19 cellular contexts compared by ENCODE assay signal in the genomic region with DNA sequence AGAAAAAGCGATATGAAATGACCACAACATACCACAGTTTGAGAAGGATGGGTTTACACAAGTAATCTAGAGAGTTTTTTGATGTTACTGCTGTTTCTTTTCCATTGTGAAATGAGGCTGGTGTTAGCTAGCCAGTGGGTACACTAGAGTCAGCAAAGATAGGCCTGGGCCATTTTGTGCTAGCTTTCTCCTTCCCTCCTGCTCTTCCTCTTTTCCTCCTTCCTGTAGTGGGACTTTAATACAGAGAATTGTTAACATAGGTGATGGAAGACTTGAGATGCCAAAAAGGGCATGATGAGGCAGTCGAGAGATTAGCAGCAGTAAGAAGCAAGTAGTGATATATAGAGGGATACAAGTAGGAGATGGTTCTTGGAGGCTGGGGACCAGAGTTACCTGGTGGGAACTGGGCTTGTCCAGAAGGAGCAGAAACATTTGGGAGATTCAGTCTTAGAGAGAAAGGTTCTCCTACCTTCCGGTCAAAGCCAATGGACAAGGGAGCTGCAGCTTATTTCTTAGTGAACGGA. TPM values are rescaled to one million over a fixed set of nuclear protein-coding genes. Genes with fewer than 3 reads are reported as not detected.
A peak's percentile ranks its signal among the peaks of the same experiment; 100 is the strongest.
DNase-seq lines count a peak whose midpoint lies in the region; ATAC-seq and TF ChIP-seq lines count a peak whose summit lies in the region.
"Had no signal": no experiment of that assay in that cellular context is flagged by ENCODE, and none has a peak within 500 bp of the region (broad histone marks: within the 10 kb centered on the region; RNA-seq: fewer than 3 reads in every experiment).

No MANE protein-coding gene starts in this region.

- intact Hi-C loops in activated CD4-positive, alpha-beta T cell treated with anti-CD3 and anti-CD28 coated beads, Interleukin-2, amount 10 ng/mL, durations not matched to agents 24 days and 14 days (cut with micrococcal nuclease) = loop anchor here (10.0 kb wide), 1 partner anchor 350 kb away; a partner anchor contains a TSS
- intact Hi-C loops in Panc1 (cut with micrococcal nuclease; ENCODE audit: unreplicated experiment) = loop anchor here (5.0 kb wide), 1 partner anchor 113 kb away; a partner anchor contains a TSS

- no CpG with 5 or more reads among the region's 4 CpGs for WGBS in trophoblast cell (ENCODE audit: extremely low coverage, insufficient coverage, insufficient read length)

- H4K8ac ChIP-seq in trophoblast cell (ENCODE audit: low read depth, low read length) = no peak overlapping the region

- H3K9ac ChIP-seq in trophoblast cell (ENCODE audit: low read length) = peak overlapping the region; percentile 45

- H3K4me2 ChIP-seq in trophoblast cell (ENCODE audit: low read length) = no peak overlapping the region

- H3K9me3 ChIP-seq in Panc1 (ENCODE audit: control insufficient read depth, insufficient read depth, low read depth, low read length) = no peaks in the 10 kb centered on the region
- H3K9me3 ChIP-seq in trophoblast cell (ENCODE audit: insufficient read depth, low read depth, low read length) = no peaks in the 10 kb centered on the region
- H3K9me3 ChIP-seq in effector memory CD4-positive, alpha-beta T cell (ENCODE audit: control insufficient read depth, low read length) = no peaks in the 10 kb centered on the region

- H3K14ac ChIP-seq in trophoblast cell (ENCODE audit: low read length) = no peak overlapping the region

- H2BK120ac ChIP-seq in trophoblast cell (ENCODE audit: insufficient read depth, low read length, poor library complexity) = no peak overlapping the region

- H4K91ac ChIP-seq in trophoblast cell (ENCODE audit: low read depth, low read length) = no peak overlapping the region

- no peak overlapping the region for H2BK12ac ChIP-seq in trophoblast cell (ENCODE audit: low read length)

- TSS peak; percentile 16 for BruUV-seq in Panc1 (replicated peaks; lab: Mats Ljungman, UMichigan)

- H3K4me1 Mint-ChIP-seq in activated CD4-positive, alpha-beta T cell treated with anti-CD3 and anti-CD28 coated beads, Interleukin-2, amount 10 ng/mL, durations not matched to agents 24 days and 14 days = peaks cover 24% of the 10 kb centered on the region
- peaks cover 21 to 44% of the 10 kb centered on the region in 2 donors for H3K4me1 Mint-ChIP-seq in effector memory CD8-positive, alpha-beta T cell (ENCODE audit: low read depth in 2 of 2)

- H3K27me3 ChIP-seq in Panc1 (ENCODE audit: control insufficient read depth, insufficient read depth, low read length) (no peaks in the 10 kb centered on the region), trophoblast cell (ENCODE audit: insufficient read depth, low read length) (no peaks in the 10 kb centered on the region), H7 (ENCODE audit: control insufficient read depth, insufficient read depth, low read length) (no peaks in the 10 kb centered on the region)
- no peaks in the 10 kb centered on the region for H3K27me3 ChIP-seq in effector memory CD4-positive, alpha-beta T cell (replicated peaks; ENCODE audit: control insufficient read depth, insufficient read depth, low read length, poor library complexity, severe bottlenecking)

- no peak for TF ChIP-seq CTCF in Panc1 (IDR thresholded peaks at IDR 0.05)

- CTCF ChIA-PET in Panc1 (lab: Charles Lee) = interaction anchor here (0.5 to 0.7 kb wide), 3 partner anchors 14 to 121 kb away, joined by 3 to 7 read pairs (median 4); no protein-coding TSS in a partner anchor

- H3K4me1 ChIP-seq in Panc1 (ENCODE audit: control insufficient read depth, insufficient read depth, low read length) (peaks cover 4% of the 10 kb centered on the region; the same call in 1 of the 2 replicates), trophoblast cell (ENCODE audit: control insufficient read depth in 1 of 2, insufficient read depth in 2 of 2, low read length in 2 of 2) (no peaks in the 10 kb centered on the region)
- H3K4me1 ChIP-seq in effector memory CD4-positive, alpha-beta T cell (ENCODE audit: control insufficient read depth, insufficient read depth, low read length, poor library complexity, severe bottlenecking) = peaks cover 5% of the 10 kb centered on the region

- no peak overlapping the region for H4K12ac ChIP-seq in trophoblast cell (ENCODE audit: low read depth, low read length)

- no peaks in the 10 kb centered on the region for H3K79me2 ChIP-seq in trophoblast cell (ENCODE audit: control insufficient read depth, insufficient read depth, low read length, poor library complexity)

- H3K36me3 ChIP-seq in Panc1 (ENCODE audit: control insufficient read depth, insufficient read depth, low read length) = peaks cover 24% of the 10 kb centered on the region
- H3K36me3 ChIP-seq in trophoblast cell (ENCODE audit: control insufficient read depth in 1 of 2, insufficient read depth in 2 of 2, low read length in 2 of 2) = peaks cover 9 to 12% of the 10 kb centered on the region in 2 experiments
- H3K36me3 ChIP-seq in H7 (replicated peaks; ENCODE audit: control insufficient read depth, insufficient read depth, low read length) = no peaks in the 10 kb centered on the region; the same call in 1 of the 2 replicates
- H3K36me3 ChIP-seq in effector memory CD4-positive, alpha-beta T cell (ENCODE audit: control insufficient read depth, insufficient read depth, low read length) = peaks cover 8% of the 10 kb centered on the region

- no peak overlapping the region for H3K4me3 Mint-ChIP-seq in activated CD4-positive, alpha-beta T cell treated with anti-CD3 and anti-CD28 coated beads, Interleukin-2, amount 10 ng/mL, durations not matched to agents 24 days and 14 days
- H3K4me3 Mint-ChIP-seq in effector memory CD8-positive, alpha-beta T cell = no peak overlapping the region

- DNase-seq in activated CD4-positive, alpha-beta T cell treated with anti-CD3 and anti-CD28 coated beads, Interleukin-2, amount 10 ng/mL, durations not matched to agents 24 days and 14 days = peak; percentile 52
- no peak for DNase-seq in activated CD4-positive, alpha-beta T cell treated with anti-CD3 and anti-CD28 coated beads for 48 hours
- DNase-seq in Panc1 (ENCODE audit: low read depth, low spot score) (no peak), trophoblast cell (no peak), H7 (no peak), ecto neural progenitor cell (ENCODE audit: low spot score) (no peak)
- no peak for DNase-seq in effector memory CD8-positive, alpha-beta T cell
- no peak for DNase-seq in effector memory CD4-positive, alpha-beta T cell
- DNase-seq: 8988T; C1 segment of cervical spinal cord; DMS53; KBM-7; NCI-H1092; NCI-H1694; NCI-H69; NK-92 treated with Interleukin-12 subunit alpha and Interleukin-12 subunit beta, amount 100 ng/mL, for 24 hours; OCI-M1 had no signal

- H3K4me3 ChIP-seq in Panc1 (ENCODE audit: low read depth in 2 of 2, low read length in 2 of 2) (no peak overlapping the region), trophoblast cell (ENCODE audit: low read depth, low read length) (no peak overlapping the region), H7 (ENCODE audit: insufficient read depth, low read depth, low read length) (no peak overlapping the region)
- no peak overlapping the region for H3K4me3 ChIP-seq in effector memory CD4-positive, alpha-beta T cell (ENCODE audit: insufficient read depth, low read depth, low read length, poor library complexity, severe bottlenecking)

- H3K27me3 Mint-ChIP-seq in activated CD4-positive, alpha-beta T cell treated with anti-CD3 and anti-CD28 coated beads, Interleukin-2, amount 10 ng/mL, durations not matched to agents 24 days and 14 days = no peaks in the 10 kb centered on the region
- H3K27me3 Mint-ChIP-seq in effector memory CD8-positive, alpha-beta T cell = no peaks in the 10 kb centered on the region

- H3K27ac ChIP-seq in Panc1 (ENCODE audit: low read length) = no peak overlapping the region
- H3K27ac ChIP-seq in trophoblast cell (ENCODE audit: low read depth, low read length) = no peak overlapping the region
- H3K27ac ChIP-seq in effector memory CD4-positive, alpha-beta T cell (ENCODE audit: insufficient read depth, low read length, poor library complexity, severe bottlenecking) = no peak overlapping the region
- H3K27ac ChIP-seq: HL-60, RWPE1 had no signal

- no peak overlapping the region for H2AK5ac ChIP-seq in trophoblast cell (ENCODE audit: low read length)

- in situ Hi-C loops in Panc1 (cut with HindIII; ENCODE audit: low pct_unique_long_range_greater_than_20kb, low sequenced_read_pairs) = no loop called here

- no peak for ATAC-seq in Panc1
- ATAC-seq in effector memory CD8-positive, alpha-beta T cell (replicated peaks) = no peak

- H2AFZ ChIP-seq in trophoblast cell (ENCODE audit: insufficient read depth, low read length, poor library complexity) = no peak overlapping the region

- H2BK5ac ChIP-seq in trophoblast cell (ENCODE audit: low read depth, low read length, poor library complexity) = no peak overlapping the region

- POLR2A ChIA-PET in Panc1 (lab: Charles Lee) = interaction anchor here (0.6 kb wide), 1 partner anchor 18 kb away, joined by 3 read pairs; no protein-coding TSS in a partner anchor

- H3K23ac ChIP-seq in trophoblast cell (ENCODE audit: low read length) = no peak overlapping the region

- H3K27ac Mint-ChIP-seq in activated CD4-positive, alpha-beta T cell treated with anti-CD3 and anti-CD28 coated beads, Interleukin-2, amount 10 ng/mL, durations not matched to agents 24 days and 14 days = no peak overlapping the region
- H3K27ac Mint-ChIP-seq in effector memory CD8-positive, alpha-beta T cell = peak overlapping the region; percentile 14 to 38

- no peaks in the 10 kb centered on the region for H3K9me3 Mint-ChIP-seq in activated CD4-positive, alpha-beta T cell treated with anti-CD3 and anti-CD28 coated beads, Interleukin-2, amount 10 ng/mL, durations not matched to agents 24 days and 14 days
- no peaks in the 10 kb centered on the region for H3K9me3 Mint-ChIP-seq in effector memory CD8-positive, alpha-beta T cell

- peaks cover 32% of the 10 kb centered on the region for H3K36me3 Mint-ChIP-seq in activated CD4-positive, alpha-beta T cell treated with anti-CD3 and anti-CD28 coated beads, Interleukin-2, amount 10 ng/mL, durations not matched to agents 24 days and 14 days (ENCODE audit: low read depth)
- peaks cover 34% of the 10 kb centered on the region for H3K36me3 Mint-ChIP-seq in effector memory CD8-positive, alpha-beta T cell (ENCODE audit: insufficient read depth)

- H3K18ac ChIP-seq in trophoblast cell (ENCODE audit: low read length) = no peak overlapping the region

- no peak overlapping the region for H3K4ac ChIP-seq in trophoblast cell (ENCODE audit: low read depth, low read length)

- no peaks in the 10 kb centered on the region for H3K79me1 ChIP-seq in trophoblast cell (ENCODE audit: low read length)

RNA-seq across cellular contexts. Expression of a gene that starts 7.7 kb away (rescaled TPM):
- 29.8 and 31.7 TPM in 2 replicates for total RNA-seq in activated CD4-positive, alpha-beta T cell treated with anti-CD3 and anti-CD28 coated beads, Interleukin-2, amount 10 ng/mL, durations not matched to agents 24 days and 14 days
- total RNA-seq in Panc1 (2021; ENCODE audit: unreplicated experiment) = 30.5 TPM
- polyA plus RNA-seq in Panc1 (2012; ENCODE audit: insufficient read length) = 19.1 TPM
- 31.6 and 32.9 TPM in 2 replicates for polyA plus RNA-seq in trophoblast cell (2013)
- total RNA-seq in H7 (2014; rRNA removed; shearing (Covaris generic)) = 3.0 and 6.7 TPM in 2 replicates
